Comparison of ENCODE assay signal across 1 cellular context in genomic region chr2:226466589-226466988, GRCh38.
TF ChIP-seq lines count a peak whose summit lies in the region.

No MANE protein-coding gene starts in this region.

TF ChIP-seq in GM23338, 12 proteins besides CTCF, POLR2A, EP300 and RAD21 (continued from another document):
- TF ChIP-seq, protein P1, sequence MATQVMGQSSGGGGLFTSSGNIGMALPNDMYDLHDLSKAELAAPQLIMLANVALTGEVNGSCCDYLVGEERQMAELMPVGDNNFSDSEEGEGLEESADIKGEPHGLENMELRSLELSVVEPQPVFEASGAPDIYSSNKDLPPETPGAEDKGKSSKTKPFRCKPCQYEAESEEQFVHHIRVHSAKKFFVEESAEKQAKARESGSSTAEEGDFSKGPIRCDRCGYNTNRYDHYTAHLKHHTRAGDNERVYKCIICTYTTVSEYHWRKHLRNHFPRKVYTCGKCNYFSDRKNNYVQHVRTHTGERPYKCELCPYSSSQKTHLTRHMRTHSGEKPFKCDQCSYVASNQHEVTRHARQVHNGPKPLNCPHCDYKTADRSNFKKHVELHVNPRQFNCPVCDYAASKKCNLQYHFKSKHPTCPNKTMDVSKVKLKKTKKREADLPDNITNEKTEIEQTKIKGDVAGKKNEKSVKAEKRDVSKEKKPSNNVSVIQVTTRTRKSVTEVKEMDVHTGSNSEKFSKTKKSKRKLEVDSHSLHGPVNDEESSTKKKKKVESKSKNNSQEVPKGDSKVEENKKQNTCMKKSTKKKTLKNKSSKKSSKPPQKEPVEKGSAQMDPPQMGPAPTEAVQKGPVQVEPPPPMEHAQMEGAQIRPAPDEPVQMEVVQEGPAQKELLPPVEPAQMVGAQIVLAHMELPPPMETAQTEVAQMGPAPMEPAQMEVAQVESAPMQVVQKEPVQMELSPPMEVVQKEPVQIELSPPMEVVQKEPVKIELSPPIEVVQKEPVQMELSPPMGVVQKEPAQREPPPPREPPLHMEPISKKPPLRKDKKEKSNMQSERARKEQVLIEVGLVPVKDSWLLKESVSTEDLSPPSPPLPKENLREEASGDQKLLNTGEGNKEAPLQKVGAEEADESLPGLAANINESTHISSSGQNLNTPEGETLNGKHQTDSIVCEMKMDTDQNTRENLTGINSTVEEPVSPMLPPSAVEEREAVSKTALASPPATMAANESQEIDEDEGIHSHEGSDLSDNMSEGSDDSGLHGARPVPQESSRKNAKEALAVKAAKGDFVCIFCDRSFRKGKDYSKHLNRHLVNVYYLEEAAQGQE (IDR thresholded peaks at IDR 0.05; ENCODE audit: unreplicated experiment) = no peak
- TF ChIP-seq NANOG (IDR thresholded peaks at IDR 0.05; ENCODE audit: borderline replicate concordance) = no peak
- TF ChIP-seq EZH2 (IDR thresholded peaks at IDR 0.05; ENCODE audit: low read depth, unreplicated experiment) = no peak
- TF ChIP-seq POLR2AphosphoS5 (IDR thresholded peaks at IDR 0.05; ENCODE audit: low read depth) = no peak
- no peak for TF ChIP-seq ZNF331 (CRISPR knock-in tag; IDR thresholded peaks at IDR 0.05; ENCODE audit: low read depth)
